ENCODE assay signal across 25 cellular contexts in genomic region chr5:40210705-40211104, GRCh38.
"Had no signal": no experiment of that assay in that cellular context is flagged by ENCODE, and none has a peak within 500 bp of the region (broad histone marks: within the 10 kb centered on the region; RNA-seq: fewer than 3 reads in every experiment).

No MANE protein-coding gene starts in this region.

- FAIRE-seq: endometrium, kidney, TTC549 had no signal

- H3K4me1 ChIP-seq: breast epithelium, colonic mucosa, right lobe of liver, uterus had no signal

- H3K9me3 Mint-ChIP-seq: central memory CD8-positive, alpha-beta T cell; immature natural killer cell; type B pancreatic cell had no signal

- DNase-seq: activated CD4-positive, alpha-beta T cell treated with anti-CD3 and anti-CD28 coated beads, Interleukin-2, amount 10 ng/mL, durations not matched to agents 7 days and 5 days; activated gamma-delta T cell; colonic mucosa; effector CD8-positive, alpha-beta T cell; foreskin fibroblast; head of caudate nucleus; hypothalamus; immature natural killer cell; kidney; left colon; mammary epithelial cell; ovary; right lobe of liver; stimulated activated CD4-positive, alpha-beta T cell treated with anti-CD3 and anti-CD28 coated beads, Interleukin-2, amount 100 ng/mL, for 48 hours; substantia nigra; uterus had no signal

- H3K4me1 Mint-ChIP-seq: immature natural killer cell had no signal

- H3K36me3 Mint-ChIP-seq: type B pancreatic cell had no signal

- H3K4me3 Mint-ChIP-seq: activated CD4-positive, alpha-beta T cell treated with anti-CD3 and anti-CD28 coated beads, Interleukin-2, amount 10 ng/mL, durations not matched to agents 7 days and 5 days; activated T-helper 1 cell treated with anti-CD3 and anti-CD28 coated beads, Interleukin-12 subunit alpha, Interleukin-12 subunit beta, Interleukin-2, Interleukin-4 antibody, amounts not matched to agents 30 ng/mL and 10 ng/mL and 1 ng/mL, durations not matched to agents 14 hours and 24 hours and 36 hours; central memory CD8-positive, alpha-beta T cell; immature natural killer cell; stimulated activated naive CD8-positive, alpha-beta T cell treated with anti-CD3 and anti-CD28 coated beads, Interleukin-15, Interleukin-2, amounts not matched to agents 100 ng/mL and 50 ng/mL, for 24 hours; type B pancreatic cell had no signal

- H3K4me3 ChIP-seq: breast epithelium, colonic mucosa, ovary, right lobe of liver, SK-N-MC, uterus had no signal

- ATAC-seq: left colon, right lobe of liver had no signal

- H3K9me3 ChIP-seq: breast epithelium, colonic mucosa, ovary, right lobe of liver, uterus had no signal

- H3K27me3 Mint-ChIP-seq: activated CD4-positive, alpha-beta T cell treated with anti-CD3 and anti-CD28 coated beads, Interleukin-2, amount 10 ng/mL, durations not matched to agents 7 days and 5 days; central memory CD8-positive, alpha-beta T cell; progenitor cell of endocrine pancreas; type B pancreatic cell had no signal

- H3K27me3 ChIP-seq: breast epithelium, colonic mucosa, ovary, right lobe of liver, uterus had no signal

- H3K27ac Mint-ChIP-seq: activated CD4-positive, alpha-beta T cell treated with anti-CD3 and anti-CD28 coated beads, Interleukin-2, amount 10 ng/mL, durations not matched to agents 7 days and 5 days; activated T-helper 1 cell treated with anti-CD3 and anti-CD28 coated beads, Interleukin-12 subunit alpha, Interleukin-12 subunit beta, Interleukin-2, Interleukin-4 antibody, amounts not matched to agents 30 ng/mL and 10 ng/mL and 1 ng/mL, durations not matched to agents 14 hours and 24 hours and 36 hours; immature natural killer cell; progenitor cell of endocrine pancreas; type B pancreatic cell had no signal

- H3K36me3 ChIP-seq: breast epithelium, colonic mucosa, ovary, right lobe of liver, uterus had no signal
